Comparison of ENCODE assay signal across 15 cellular contexts in the genomic region with DNA sequence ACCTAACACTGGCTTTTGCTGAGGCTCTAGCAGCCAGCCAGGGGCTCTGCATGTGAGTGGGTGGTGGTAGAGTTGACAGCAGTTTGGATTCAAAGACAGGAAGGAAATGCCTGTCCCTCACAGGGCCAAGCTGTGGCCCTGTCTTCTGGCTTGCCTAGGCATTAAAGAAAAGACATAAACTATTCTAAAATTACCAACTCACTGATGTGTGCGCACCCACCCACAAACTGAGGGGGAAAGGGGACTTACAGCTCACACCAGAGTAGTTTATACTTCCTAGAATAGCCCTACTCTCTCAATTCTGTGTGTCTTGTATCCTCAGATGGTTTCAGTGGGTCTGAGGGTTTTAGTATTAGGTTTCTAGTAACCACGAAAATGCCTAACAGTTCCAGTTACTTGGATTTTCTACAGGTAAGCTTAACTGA. TPM values are rescaled to one million over a fixed set of nuclear protein-coding genes. Genes with fewer than 3 reads are reported as not detected.
DNase-seq lines count a peak whose midpoint lies in the region; ATAC-seq, FAIRE-seq and TF ChIP-seq lines count a peak whose summit lies in the region.
"Had no signal": no experiment of that assay in that cellular context is flagged by ENCODE, and none has a peak within 500 bp of the region (broad histone marks: within the 10 kb centered on the region; RNA-seq: fewer than 3 reads in every experiment).

No MANE protein-coding gene starts in this region.

- peaks cover 82% of the 10 kb centered on the region for H3K36me3 Mint-ChIP-seq in activated CD4-positive, alpha-beta memory T cell treated with anti-CD3 and anti-CD28 coated beads, Interleukin-2, amount 10 ng/mL, durations not matched to agents 7 days and 5 days (ENCODE audit: low read depth)

- peak overlapping the region; percentile 82 for H3K27ac Mint-ChIP-seq in activated CD4-positive, alpha-beta memory T cell treated with anti-CD3 and anti-CD28 coated beads, Interleukin-2, amount 10 ng/mL, durations not matched to agents 7 days and 5 days
- H3K27ac Mint-ChIP-seq: neural progenitor cell had no signal

- POLR2A ChIA-PET in activated CD4-positive, alpha-beta memory T cell treated with anti-CD3 and anti-CD28 coated beads, Interleukin-2, amount 10 ng/mL, durations not matched to agents 7 days and 5 days (lab: Charles Lee), result interaction anchor here (1.0 to 2.3 kb wide), 5 partner anchors 11 to 82 kb away, joined by 3 to 12 read pairs (median 5); partner anchors contain the start of genes IL13, IL4 and RAD50

- TF ChIP-seq CTCF in testis (IDR thresholded peaks at IDR 0.05), result no peak

- TF ChIP-seq POLR2A in testis (IDR thresholded peaks at IDR 0.05) (no peak), H54 (IDR thresholded peaks at IDR 0.05; ENCODE audit: low read depth, low read length) (no peak)

- no peaks in the 10 kb centered on the region for H3K9me3 Mint-ChIP-seq in activated CD4-positive, alpha-beta memory T cell treated with anti-CD3 and anti-CD28 coated beads, Interleukin-2, amount 10 ng/mL, durations not matched to agents 7 days and 5 days
- H3K9me3 Mint-ChIP-seq: neural progenitor cell had no signal

- H3K27ac ChIP-seq in testis, result no peak overlapping the region
- H3K27ac ChIP-seq: neural progenitor cell, SK-N-MC, upper lobe of left lung had no signal

- ATAC-seq in GM19467 (IDR thresholded peaks at IDR 0.05; ENCODE audit: unreplicated experiment), result peak; percentile 66
- peak; percentile 58 for ATAC-seq in HG03045 (IDR thresholded peaks at IDR 0.05; ENCODE audit: unreplicated experiment)

- no peaks in the 10 kb centered on the region for H3K27me3 ChIP-seq in testis
- H3K27me3 ChIP-seq: neural progenitor cell, upper lobe of left lung had no signal

- H3K27me3 Mint-ChIP-seq in activated CD4-positive, alpha-beta memory T cell treated with anti-CD3 and anti-CD28 coated beads, Interleukin-2, amount 10 ng/mL, durations not matched to agents 7 days and 5 days, result no peaks in the 10 kb centered on the region

- WGBS in testis, 2 donors, result 86 to 91% methylated on average over 2 of the region's 2 CpGs

- no peak overlapping the region for H3K4me3 Mint-ChIP-seq in activated CD4-positive, alpha-beta memory T cell treated with anti-CD3 and anti-CD28 coated beads, Interleukin-2, amount 10 ng/mL, durations not matched to agents 7 days and 5 days
- H3K4me3 Mint-ChIP-seq: neural progenitor cell had no signal

- no peak overlapping the region for H3K4me3 ChIP-seq in testis
- H3K4me3 ChIP-seq: neural progenitor cell, SK-N-MC, upper lobe of left lung had no signal

- intact Hi-C loops in testis (cut with DNase I; ENCODE audit: low total_unique reads), result no loop called here

- peak; percentile 97 for FAIRE-seq in GM18507 (lab: Jason Lieb, UNC)
- FAIRE-seq in H54 (lab: Jason Lieb, UNC), result no peak

- no peaks in the 10 kb centered on the region for H3K4me1 ChIP-seq in testis
- H3K4me1 ChIP-seq: neural progenitor cell, upper lobe of left lung had no signal

- H3K36me3 ChIP-seq in testis (ENCODE audit: low read depth, missing control alignments), result no peaks in the 10 kb centered on the region
- H3K36me3 ChIP-seq: neural progenitor cell had no signal

- CTCF ChIA-PET in activated CD4-positive, alpha-beta memory T cell treated with anti-CD3 and anti-CD28 coated beads, Interleukin-2, amount 10 ng/mL, durations not matched to agents 7 days and 5 days (lab: Charles Lee), result interaction anchor here (0.6 to 1.8 kb wide), 2 partner anchors 86 to 181 kb away, joined by 3 to 5 read pairs; no protein-coding TSS in a partner anchor

- DNase-seq in GM18507 (ENCODE audit: extremely low spot score, insufficient read length, low read depth) (no peak), hippocampal formation (lab: John Stamatoyannopoulos, UW) (no peak), testis (no peak), H54 (ENCODE audit: insufficient read length, low spot score) (no peak), inferior parietal cortex (ENCODE audit: extremely low spot score) (no peak)
- peak; percentile 43 for DNase-seq in activated CD4-positive, alpha-beta memory T cell treated with anti-CD3 and anti-CD28 coated beads, Interleukin-2, amount 10 ng/mL, durations not matched to agents 7 days and 5 days
- DNase-seq: activated effector memory CD4-positive, alpha-beta T cell treated with Interleukin-2 at 50 U/mL for 16 hours; effector memory CD4-positive, alpha-beta T cell; NCI-H2107; stimulated activated CD4-positive, alpha-beta T cell treated with anti-CD3 and anti-CD28 coated beads, Interleukin-2, amount 100 ng/mL, for 48 hours; upper lobe of left lung had no signal

- peaks cover 81% of the 10 kb centered on the region for H3K4me1 Mint-ChIP-seq in activated CD4-positive, alpha-beta memory T cell treated with anti-CD3 and anti-CD28 coated beads, Interleukin-2, amount 10 ng/mL, durations not matched to agents 7 days and 5 days
- H3K4me1 Mint-ChIP-seq: neural progenitor cell had no signal

- no peaks in the 10 kb centered on the region for H3K9me3 ChIP-seq in testis
- H3K9me3 ChIP-seq: upper lobe of left lung had no signal

RNA-seq across cellular contexts. Expression of gene IL13, which starts 18.3 kb away (rescaled TPM):
- total RNA-seq in activated CD4-positive, alpha-beta memory T cell treated with anti-CD3 and anti-CD28 coated beads, Interleukin-2, amount 10 ng/mL, durations not matched to agents 7 days and 5 days, result 10 to 100 TPM; 32.9 to 36.6 TPM
- 10 to 100 TPM; 17.3 to 25.0 TPM for total RNA-seq in testis
- polyA plus RNA-seq in testis (ENCODE audit: insufficient read depth, low read depth, low replicate concordance), result 73.4 TPM

RNA-seq across cellular contexts. Expression of gene IL4, which starts 34.1 kb away (rescaled TPM):
- 10 to 100 TPM in 1 of 2 experiments, 1 to 10 TPM in 1; 7.4 to 12.6 TPM for total RNA-seq in activated CD4-positive, alpha-beta memory T cell treated with anti-CD3 and anti-CD28 coated beads, Interleukin-2, amount 10 ng/mL, durations not matched to agents 7 days and 5 days
- total RNA-seq in testis, result not detected
- not detected for polyA plus RNA-seq in testis (ENCODE audit: insufficient read depth, low read depth, low replicate concordance)
- total RNA-seq: upper lobe of left lung had no signal

Comparison
In these comparisons a context has a peak if more than half of its experiments do, and no peak if none do; other contexts are left out.
1. RNA of gene IL4, which starts 34.1 kb away (total RNA-seq): 7.4 to 12.6 TPM in activated CD4-positive, alpha-beta memory T cell treated with anti-CD3 and anti-CD28 coated beads, Interleukin-2, amount 10 ng/mL, durations not matched to agents 7 days and 5 days; not detected in testis; every median in the first group is over 4 times any median in the second.